In genomic region chr4:41432889-41433288, GRCh38 we compare ENCODE assay signal across 12 cellular contexts.
DNase-seq lines count a peak whose midpoint lies in the region; ATAC-seq and TF ChIP-seq lines count a peak whose summit lies in the region.
"Had no signal": no experiment of that assay in that cellular context is flagged by ENCODE, and none has a peak within 500 bp of the region (broad histone marks: within the 10 kb centered on the region; RNA-seq: fewer than 3 reads in every experiment).

No MANE protein-coding gene starts in this region.

- H3K4me1 ChIP-seq in neuronal stem cell (ENCODE audit: control insufficient read depth in 2 of 2, insufficient read depth in 1 of 2, low read depth in 1 of 2, low read length in 2 of 2), result peaks cover 28 to 49% of the 10 kb centered on the region in 2 donors
- H3K4me1 ChIP-seq in body of pancreas, result peaks cover 18% of the 10 kb centered on the region
- H3K4me1 ChIP-seq in testis, result no peaks in the 10 kb centered on the region
- 0 out of 2 replicates have a peak, but pooled peaks cover 3% of the 10 kb centered on the region for H3K4me1 ChIP-seq in MM.1S (ENCODE audit: low read length)

- H3K9me3 Mint-ChIP-seq in Calu3 (ENCODE audit: low read depth, unreplicated experiment), result no peaks in the 10 kb centered on the region

- H3K9ac ChIP-seq in neuronal stem cell (ENCODE audit: low read depth, low read length, poor library complexity), result no peak overlapping the region
- no peak overlapping the region for H3K9ac ChIP-seq in MM.1S (ENCODE audit: low read length)

- H2BK15ac ChIP-seq in neuronal stem cell (ENCODE audit: low read length), result no peak overlapping the region

- no peak overlapping the region for H2BK5ac ChIP-seq in neuronal stem cell (ENCODE audit: low read length)

- no peak for ATAC-seq in body of pancreas
- ATAC-seq: activated CD4-positive, alpha-beta T cell treated with anti-CD3 and anti-CD28 coated beads for 36 hours; activated naive CD8-positive, alpha-beta T cell treated with anti-CD3 and anti-CD28 coated beads, Interleukin-2, amount 50 U/mL, for 24 hours had no signal

- peaks cover 44% of the 10 kb centered on the region for H3K4me1 Mint-ChIP-seq in Calu3 (ENCODE audit: low read depth, unreplicated experiment)
- H3K4me1 Mint-ChIP-seq: activated CD4-positive, alpha-beta T cell treated with anti-CD3 and anti-CD28 coated beads for 36 hours; activated naive CD8-positive, alpha-beta T cell treated with anti-CD3 and anti-CD28 coated beads, Interleukin-2, amount 50 U/mL, for 24 hours had no signal

- peaks cover 2 to 11% of the 10 kb centered on the region in 2 donors for H3K9me3 ChIP-seq in neuronal stem cell (replicated peaks in 1 of 2; ENCODE audit: control insufficient read depth in 2 of 2, insufficient read depth in 1 of 2, low read depth in 1 of 2, low read length in 2 of 2)
- no peaks in the 10 kb centered on the region for H3K9me3 ChIP-seq in body of pancreas
- H3K9me3 ChIP-seq in testis, result no peaks in the 10 kb centered on the region
- H3K9me3 ChIP-seq in MM.1S (replicated peaks; ENCODE audit: insufficient read depth, low read length), result no peaks in the 10 kb centered on the region

- no peak overlapping the region for H2BK12ac ChIP-seq in neuronal stem cell (ENCODE audit: low read length)

- H3K4ac ChIP-seq in neuronal stem cell (ENCODE audit: low read length), result no peak overlapping the region

- no peak overlapping the region for H3K18ac ChIP-seq in neuronal stem cell (ENCODE audit: low read length)

- no TSS peak for BruUV-seq in Calu3 (replicated peaks; lab: Mats Ljungman, UMichigan)

- no peak overlapping the region for H3K23ac ChIP-seq in neuronal stem cell (ENCODE audit: low read depth, low read length, poor library complexity)

- peak overlapping the region; percentile 75 for H3K27ac ChIP-seq in neuronal stem cell (replicated peaks; ENCODE audit: low read length)
- no peak overlapping the region for H3K27ac ChIP-seq in body of pancreas
- H3K27ac ChIP-seq in testis, result no peak overlapping the region
- H3K27ac ChIP-seq in MM.1S (ENCODE audit: low read length), result no peak overlapping the region

- DNase-seq in Calu3, result no peak
- DNase-seq in RPMI7951 (ENCODE audit: low read depth), result peak; percentile 18
- peak; percentile 2 for DNase-seq in fibroblast of peridontal ligament (ENCODE audit: extremely low read depth)
- peak; percentile 75 for DNase-seq in neuronal stem cell (ENCODE audit: low spot score)
- DNase-seq in NCI-H1417 treated with DMSO at 0.1 percent for 48 hours (lab: John Stamatoyannopoulos, UW), result no peak
- no peak for DNase-seq in body of pancreas
- DNase-seq in testis, result no peak
- no peak for DNase-seq in MM.1S
- DNase-seq: activated CD4-positive, alpha-beta T cell treated with anti-CD3 and anti-CD28 coated beads for 36 hours; activated naive CD8-positive, alpha-beta T cell treated with anti-CD3 and anti-CD28 coated beads, Interleukin-2, amount 50 U/mL, for 24 hours; DMS153; stimulated activated naive CD4-positive, alpha-beta T cell had no signal

- no peak overlapping the region for H3K4me2 ChIP-seq in neuronal stem cell (ENCODE audit: insufficient read depth, low read length, poor library complexity, severe bottlenecking)
- H3K4me2 ChIP-seq in MM.1S (ENCODE audit: low read depth, low read length), result no peak overlapping the region

- H4K8ac ChIP-seq in neuronal stem cell (ENCODE audit: low read depth, low read length), result no peak overlapping the region

- peak overlapping the region; percentile 56 for H2AFZ ChIP-seq in neuronal stem cell (ENCODE audit: low read length)
- H2AFZ ChIP-seq in MM.1S (ENCODE audit: low read length), result no peak overlapping the region

- no peaks in the 10 kb centered on the region for H3K9me2 ChIP-seq in MM.1S (replicated peaks; ENCODE audit: insufficient read depth, low read length)

- H3K79me1 ChIP-seq in neuronal stem cell (ENCODE audit: low read depth, low read length), result no peaks in the 10 kb centered on the region

- H3K4me3 Mint-ChIP-seq in Calu3 (ENCODE audit: low read depth, unreplicated experiment), result no peak overlapping the region
- H3K4me3 Mint-ChIP-seq: activated CD4-positive, alpha-beta T cell treated with anti-CD3 and anti-CD28 coated beads for 36 hours; activated naive CD8-positive, alpha-beta T cell treated with anti-CD3 and anti-CD28 coated beads, Interleukin-2, amount 50 U/mL, for 24 hours had no signal

- H3K36me3 Mint-ChIP-seq in Calu3 (ENCODE audit: insufficient read depth, unreplicated experiment), result no peaks in the 10 kb centered on the region

- H3F3A ChIP-seq in MM.1S (ENCODE audit: insufficient read depth, low read length), result no peaks in the 10 kb centered on the region

- H3K36me3 ChIP-seq in neuronal stem cell (replicated peaks in 1 of 2; ENCODE audit: control insufficient read depth in 2 of 2, insufficient read depth in 2 of 2, low read length in 2 of 2) (no peaks in the 10 kb centered on the region), body of pancreas (replicated peaks in 1 of 2; ENCODE audit: insufficient read depth in 1 of 2, low read depth in 2 of 2) (no peaks in the 10 kb centered on the region), testis (ENCODE audit: low read depth, missing control alignments) (no peaks in the 10 kb centered on the region), MM.1S (replicated peaks; ENCODE audit: insufficient read depth, low read length) (no peaks in the 10 kb centered on the region)

- CTCF ChIA-PET in Calu3 (lab: Charles Lee), result no interaction called here

- WGBS in neuronal stem cell (ENCODE audit: extremely low coverage in 2 of 2, insufficient read length in 2 of 2, insufficient replicate concordance in 1 of 2), 2 donors, result no CpG with 5 or more reads among the region's 5 CpGs
- 68 to 77% methylated on average over 5 of the region's 5 CpGs for WGBS in body of pancreas, 2 donors
- WGBS in testis, 2 donors, result 74 to 79% methylated on average over 5 of the region's 5 CpGs

- no peaks in the 10 kb centered on the region for H3K27me3 Mint-ChIP-seq in Calu3 (ENCODE audit: unreplicated experiment)
- H3K27me3 Mint-ChIP-seq: activated naive CD8-positive, alpha-beta T cell treated with anti-CD3 and anti-CD28 coated beads, Interleukin-2, amount 50 U/mL, for 24 hours had no signal

- H3K4me3 ChIP-seq in neuronal stem cell (ENCODE audit: low read length in 2 of 2) (no peak overlapping the region), body of pancreas (no peak overlapping the region), testis (no peak overlapping the region), MM.1S (ENCODE audit: low read length) (no peak overlapping the region)

- H3K27ac Mint-ChIP-seq in Calu3 (ENCODE audit: unreplicated experiment), result peak overlapping the region; percentile 56
- H3K27ac Mint-ChIP-seq: activated CD4-positive, alpha-beta T cell treated with anti-CD3 and anti-CD28 coated beads for 36 hours; activated naive CD8-positive, alpha-beta T cell treated with anti-CD3 and anti-CD28 coated beads, Interleukin-2, amount 50 U/mL, for 24 hours had no signal

- no peaks in the 10 kb centered on the region for H4K20me1 ChIP-seq in MM.1S (ENCODE audit: insufficient read depth, low read length)

- intact Hi-C loops in Calu3 (cut with micrococcal nuclease; ENCODE audit: unreplicated experiment) (loop anchor here (5.0 to 10.0 kb wide), 2 partner anchors 71 to 148 kb away; no protein-coding TSS in a partner anchor), body of pancreas (cut with DNase I) (no loop called here), testis (cut with DNase I; ENCODE audit: low total_unique reads) (no loop called here)

- H2AK5ac ChIP-seq in neuronal stem cell (ENCODE audit: low read depth, low read length), result no peak overlapping the region

- no peak overlapping the region for H2BK120ac ChIP-seq in neuronal stem cell (ENCODE audit: low read depth, low read length)

- H4K91ac ChIP-seq in neuronal stem cell (ENCODE audit: low read depth, low read length, poor library complexity), result no peak overlapping the region

- H3K27me3 ChIP-seq in neuronal stem cell (ENCODE audit: control insufficient read depth in 3 of 3, insufficient read depth in 3 of 3, low read depth in 1 of 3, low read length in 3 of 3) (no peaks in the 10 kb centered on the region), body of pancreas (no peaks in the 10 kb centered on the region), testis (no peaks in the 10 kb centered on the region), MM.1S (replicated peaks; ENCODE audit: insufficient read depth, low read length) (no peaks in the 10 kb centered on the region)

- TF ChIP-seq CTCF in Calu3 (IDR thresholded peaks at IDR 0.05; ENCODE audit: unreplicated experiment), result no peak
- no peak for TF ChIP-seq CTCF in body of pancreas (IDR thresholded peaks at IDR 0.05)
- TF ChIP-seq CTCF in testis (IDR thresholded peaks at IDR 0.05), result no peak
- no peak for TF ChIP-seq CTCF in MM.1S (IDR thresholded peaks at IDR 0.05; ENCODE audit: low read length)

- no peak for TF ChIP-seq POLR2A in body of pancreas (IDR thresholded peaks at IDR 0.05)
- TF ChIP-seq POLR2A in testis (IDR thresholded peaks at IDR 0.05), result no peak

- no peak overlapping the region for H3K14ac ChIP-seq in neuronal stem cell (ENCODE audit: low read length)

- H3K79me2 ChIP-seq in MM.1S (ENCODE audit: low read length), result no peaks in the 10 kb centered on the region

Comparison
In these comparisons a context has a peak if more than half of its experiments do, and no peak if none do; other contexts are left out.
1. DNase-seq: peak in RPMI7951 (single experiment), fibroblast of peridontal ligament (single experiment) and neuronal stem cell (single experiment); none in Calu3 (single experiment), NCI-H1417 treated with DMSO at 0.1 percent for 48 hours (single experiment), body of pancreas (0 of 4), testis (single experiment) and MM.1S (single experiment).